1 cellular context compared by ENCODE assay signal in genomic region chr2:46866770-46867246, GRCh38.
A peak's percentile ranks its signal among the peaks of the same experiment; 100 is the strongest.
TF ChIP-seq lines count a peak whose summit lies in the region.

No MANE protein-coding gene starts in this region.

TF ChIP-seq in HepG2, 621 proteins besides CTCF, POLR2A, EP300 and RAD21 (continued from another document and continues in another):
- TF ChIP-seq ARID5B (CRISPR knock-in tag; IDR thresholded peaks at IDR 0.05) (peak; percentile 16; the same call in 1 of the 2 replicates), JDP2 (CRISPR knock-in tag; IDR thresholded peaks at IDR 0.05; ENCODE audit: borderline replicate concordance) (no peak), MIER2 (CRISPR knock-in tag; IDR thresholded peaks at IDR 0.05) (no peak), ZNF574 (CRISPR knock-in tag; IDR thresholded peaks at IDR 0.05) (no peak), EZH2 (conservative IDR thresholded peaks at IDR 0.05; ENCODE audit: low read depth, low read length) (no peak), ZKSCAN1 (IDR thresholded peaks at IDR 0.05; ENCODE audit: low read length) (peak; percentile 85), ZNF34 (CRISPR knock-in tag; IDR thresholded peaks at IDR 0.05; ENCODE audit: borderline replicate concordance) (no peak), ZNF160 (CRISPR knock-in tag; IDR thresholded peaks at IDR 0.05) (no peak), ONECUT2 (CRISPR knock-in tag; IDR thresholded peaks at IDR 0.05) (no peak), NONO (IDR thresholded peaks at IDR 0.05) (no peak), NONO (CRISPR knock-in tag; conservative IDR thresholded peaks at IDR 0.05) (no peak), ZNF460 (CRISPR knock-in tag; IDR thresholded peaks at IDR 0.05; ENCODE audit: borderline replicate concordance) (no peak), MTF2 (CRISPR knock-in tag; IDR thresholded peaks at IDR 0.05; ENCODE audit: borderline replicate concordance) (no peak), DNMT1 (CRISPR knock-in tag; IDR thresholded peaks at IDR 0.05) (no peak), ZNF687 (CRISPR knock-in tag; IDR thresholded peaks at IDR 0.05) (peak; percentile 44), KLF9 (CRISPR knock-in tag; IDR thresholded peaks at IDR 0.05; ENCODE audit: low read depth) (no peak), XRCC5 (optimal IDR thresholded peaks at IDR 0.05; ENCODE audit: low read length) (peak; percentile 61)
- TF ChIP-seq, protein P1, sequence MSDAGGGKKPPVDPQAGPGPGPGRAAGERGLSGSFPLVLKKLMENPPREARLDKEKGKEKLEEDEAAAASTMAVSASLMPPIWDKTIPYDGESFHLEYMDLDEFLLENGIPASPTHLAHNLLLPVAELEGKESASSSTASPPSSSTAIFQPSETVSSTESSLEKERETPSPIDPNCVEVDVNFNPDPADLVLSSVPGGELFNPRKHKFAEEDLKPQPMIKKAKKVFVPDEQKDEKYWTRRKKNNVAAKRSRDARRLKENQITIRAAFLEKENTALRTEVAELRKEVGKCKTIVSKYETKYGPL (CRISPR knock-in tag; IDR thresholded peaks at IDR 0.05), result no peak
- TF ChIP-seq, protein P2, sequence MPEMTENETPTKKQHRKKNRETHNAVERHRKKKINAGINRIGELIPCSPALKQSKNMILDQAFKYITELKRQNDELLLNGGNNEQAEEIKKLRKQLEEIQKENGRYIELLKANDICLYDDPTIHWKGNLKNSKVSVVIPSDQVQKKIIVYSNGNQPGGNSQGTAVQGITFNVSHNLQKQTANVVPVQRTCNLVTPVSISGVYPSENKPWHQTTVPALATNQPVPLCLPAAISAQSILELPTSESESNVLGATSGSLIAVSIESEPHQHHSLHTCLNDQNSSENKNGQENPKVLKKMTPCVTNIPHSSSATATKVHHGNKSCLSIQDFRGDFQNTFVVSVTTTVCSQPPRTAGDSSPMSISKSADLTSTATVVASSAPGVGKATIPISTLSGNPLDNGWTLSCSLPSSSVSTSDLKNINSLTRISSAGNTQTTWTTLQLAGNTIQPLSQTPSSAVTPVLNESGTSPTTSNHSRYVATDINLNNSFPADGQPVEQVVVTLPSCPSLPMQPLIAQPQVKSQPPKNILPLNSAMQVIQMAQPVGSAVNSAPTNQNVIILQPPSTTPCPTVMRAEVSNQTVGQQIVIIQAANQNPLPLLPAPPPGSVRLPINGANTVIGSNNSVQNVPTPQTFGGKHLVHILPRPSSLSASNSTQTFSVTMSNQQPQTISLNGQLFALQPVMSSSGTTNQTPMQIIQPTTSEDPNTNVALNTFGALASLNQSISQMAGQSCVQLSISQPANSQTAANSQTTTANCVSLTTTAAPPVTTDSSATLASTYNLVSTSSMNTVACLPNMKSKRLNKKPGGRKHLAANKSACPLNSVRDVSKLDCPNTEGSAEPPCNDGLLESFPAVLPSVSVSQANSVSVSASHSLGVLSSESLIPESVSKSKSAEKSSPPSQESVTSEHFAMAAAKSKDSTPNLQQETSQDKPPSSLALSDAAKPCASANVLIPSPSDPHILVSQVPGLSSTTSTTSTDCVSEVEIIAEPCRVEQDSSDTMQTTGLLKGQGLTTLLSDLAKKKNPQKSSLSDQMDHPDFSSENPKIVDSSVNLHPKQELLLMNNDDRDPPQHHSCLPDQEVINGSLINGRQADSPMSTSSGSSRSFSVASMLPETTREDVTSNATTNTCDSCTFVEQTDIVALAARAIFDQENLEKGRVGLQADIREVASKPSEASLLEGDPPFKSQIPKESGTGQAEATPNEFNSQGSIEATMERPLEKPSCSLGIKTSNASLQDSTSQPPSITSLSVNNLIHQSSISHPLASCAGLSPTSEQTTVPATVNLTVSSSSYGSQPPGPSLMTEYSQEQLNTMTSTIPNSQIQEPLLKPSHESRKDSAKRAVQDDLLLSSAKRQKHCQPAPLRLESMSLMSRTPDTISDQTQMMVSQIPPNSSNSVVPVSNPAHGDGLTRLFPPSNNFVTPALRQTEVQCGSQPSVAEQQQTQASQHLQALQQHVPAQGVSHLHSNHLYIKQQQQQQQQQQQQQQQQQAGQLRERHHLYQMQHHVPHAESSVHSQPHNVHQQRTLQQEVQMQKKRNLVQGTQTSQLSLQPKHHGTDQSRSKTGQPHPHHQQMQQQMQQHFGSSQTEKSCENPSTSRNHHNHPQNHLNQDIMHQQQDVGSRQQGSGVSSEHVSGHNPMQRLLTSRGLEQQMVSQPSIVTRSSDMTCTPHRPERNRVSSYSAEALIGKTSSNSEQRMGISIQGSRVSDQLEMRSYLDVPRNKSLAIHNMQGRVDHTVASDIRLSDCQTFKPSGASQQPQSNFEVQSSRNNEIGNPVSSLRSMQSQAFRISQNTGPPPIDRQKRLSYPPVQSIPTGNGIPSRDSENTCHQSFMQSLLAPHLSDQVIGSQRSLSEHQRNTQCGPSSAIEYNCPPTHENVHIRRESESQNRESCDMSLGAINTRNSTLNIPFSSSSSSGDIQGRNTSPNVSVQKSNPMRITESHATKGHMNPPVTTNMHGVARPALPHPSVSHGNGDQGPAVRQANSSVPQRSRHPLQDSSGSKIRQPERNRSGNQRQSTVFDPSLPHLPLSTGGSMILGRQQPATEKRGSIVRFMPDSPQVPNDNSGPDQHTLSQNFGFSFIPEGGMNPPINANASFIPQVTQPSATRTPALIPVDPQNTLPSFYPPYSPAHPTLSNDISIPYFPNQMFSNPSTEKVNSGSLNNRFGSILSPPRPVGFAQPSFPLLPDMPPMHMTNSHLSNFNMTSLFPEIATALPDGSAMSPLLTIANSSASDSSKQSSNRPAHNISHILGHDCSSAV (CRISPR knock-in tag; IDR thresholded peaks at IDR 0.05; ENCODE audit: borderline replicate concordance), result no peak
- TF ChIP-seq, protein P3, sequence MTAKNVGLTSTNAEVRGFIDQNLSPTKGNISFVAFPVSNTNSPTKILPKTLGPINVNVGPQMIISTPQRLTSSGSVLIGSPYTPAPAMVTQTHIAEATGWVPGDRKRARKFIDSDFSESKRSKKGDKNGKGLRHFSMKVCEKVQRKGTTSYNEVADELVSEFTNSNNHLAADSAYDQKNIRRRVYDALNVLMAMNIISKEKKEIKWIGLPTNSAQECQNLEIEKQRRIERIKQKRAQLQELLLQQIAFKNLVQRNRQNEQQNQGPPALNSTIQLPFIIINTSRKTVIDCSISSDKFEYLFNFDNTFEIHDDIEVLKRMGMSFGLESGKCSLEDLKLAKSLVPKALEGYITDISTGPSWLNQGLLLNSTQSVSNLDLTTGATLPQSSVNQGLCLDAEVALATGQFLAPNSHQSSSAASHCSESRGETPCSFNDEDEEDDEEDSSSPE (CRISPR knock-in tag; IDR thresholded peaks at IDR 0.05), result no peak
- TF ChIP-seq, protein P4, sequence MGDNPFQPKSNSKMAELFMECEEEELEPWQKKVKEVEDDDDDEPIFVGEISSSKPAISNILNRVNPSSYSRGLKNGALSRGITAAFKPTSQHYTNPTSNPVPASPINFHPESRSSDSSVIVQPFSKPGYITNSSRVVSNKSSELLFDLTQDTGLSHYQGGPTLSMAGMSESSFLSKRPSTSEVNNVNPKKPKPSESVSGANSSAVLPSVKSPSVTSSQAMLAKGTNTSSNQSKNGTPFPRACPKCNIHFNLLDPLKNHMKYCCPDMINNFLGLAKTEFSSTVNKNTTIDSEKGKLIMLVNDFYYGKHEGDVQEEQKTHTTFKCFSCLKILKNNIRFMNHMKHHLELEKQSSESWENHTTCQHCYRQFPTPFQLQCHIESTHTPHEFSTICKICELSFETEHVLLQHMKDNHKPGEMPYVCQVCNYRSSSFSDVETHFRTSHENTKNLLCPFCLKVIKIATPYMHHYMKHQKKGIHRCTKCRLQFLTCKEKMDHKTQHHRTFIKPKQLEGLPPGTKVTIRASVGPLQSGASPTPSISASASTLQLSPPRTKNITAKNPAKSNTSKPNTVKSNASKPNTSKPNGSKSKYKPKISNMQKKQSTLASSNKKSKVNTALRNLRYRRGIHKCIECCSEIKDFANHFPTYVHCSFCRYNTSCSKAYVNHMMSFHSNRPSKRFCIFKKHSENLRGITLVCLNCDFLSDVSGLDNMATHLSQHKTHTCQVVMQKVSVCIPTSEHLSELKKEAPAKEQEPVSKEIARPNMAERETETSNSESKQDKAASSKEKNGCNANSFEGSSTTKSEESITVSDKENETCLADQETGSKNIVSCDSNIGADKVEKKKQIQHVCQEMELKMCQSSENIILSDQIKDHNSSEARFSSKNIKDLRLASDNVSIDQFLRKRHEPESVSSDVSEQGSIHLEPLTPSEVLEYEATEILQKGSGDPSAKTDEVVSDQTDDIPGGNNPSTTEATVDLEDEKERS (CRISPR knock-in tag; IDR thresholded peaks at IDR 0.05), result no peak
- TF ChIP-seq, protein P5, sequence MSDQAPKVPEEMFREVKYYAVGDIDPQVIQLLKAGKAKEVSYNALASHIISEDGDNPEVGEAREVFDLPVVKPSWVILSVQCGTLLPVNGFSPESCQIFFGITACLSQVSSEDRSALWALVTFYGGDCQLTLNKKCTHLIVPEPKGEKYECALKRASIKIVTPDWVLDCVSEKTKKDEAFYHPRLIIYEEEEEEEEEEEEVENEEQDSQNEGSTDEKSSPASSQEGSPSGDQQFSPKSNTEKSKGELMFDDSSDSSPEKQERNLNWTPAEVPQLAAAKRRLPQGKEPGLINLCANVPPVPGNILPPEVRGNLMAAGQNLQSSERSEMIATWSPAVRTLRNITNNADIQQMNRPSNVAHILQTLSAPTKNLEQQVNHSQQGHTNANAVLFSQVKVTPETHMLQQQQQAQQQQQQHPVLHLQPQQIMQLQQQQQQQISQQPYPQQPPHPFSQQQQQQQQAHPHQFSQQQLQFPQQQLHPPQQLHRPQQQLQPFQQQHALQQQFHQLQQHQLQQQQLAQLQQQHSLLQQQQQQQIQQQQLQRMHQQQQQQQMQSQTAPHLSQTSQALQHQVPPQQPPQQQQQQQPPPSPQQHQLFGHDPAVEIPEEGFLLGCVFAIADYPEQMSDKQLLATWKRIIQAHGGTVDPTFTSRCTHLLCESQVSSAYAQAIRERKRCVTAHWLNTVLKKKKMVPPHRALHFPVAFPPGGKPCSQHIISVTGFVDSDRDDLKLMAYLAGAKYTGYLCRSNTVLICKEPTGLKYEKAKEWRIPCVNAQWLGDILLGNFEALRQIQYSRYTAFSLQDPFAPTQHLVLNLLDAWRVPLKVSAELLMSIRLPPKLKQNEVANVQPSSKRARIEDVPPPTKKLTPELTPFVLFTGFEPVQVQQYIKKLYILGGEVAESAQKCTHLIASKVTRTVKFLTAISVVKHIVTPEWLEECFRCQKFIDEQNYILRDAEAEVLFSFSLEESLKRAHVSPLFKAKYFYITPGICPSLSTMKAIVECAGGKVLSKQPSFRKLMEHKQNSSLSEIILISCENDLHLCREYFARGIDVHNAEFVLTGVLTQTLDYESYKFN (CRISPR knock-in tag; conservative IDR thresholded peaks at IDR 0.05), result no peak
